ENCODE assay signal across 20 cellular contexts in the genomic region with DNA sequence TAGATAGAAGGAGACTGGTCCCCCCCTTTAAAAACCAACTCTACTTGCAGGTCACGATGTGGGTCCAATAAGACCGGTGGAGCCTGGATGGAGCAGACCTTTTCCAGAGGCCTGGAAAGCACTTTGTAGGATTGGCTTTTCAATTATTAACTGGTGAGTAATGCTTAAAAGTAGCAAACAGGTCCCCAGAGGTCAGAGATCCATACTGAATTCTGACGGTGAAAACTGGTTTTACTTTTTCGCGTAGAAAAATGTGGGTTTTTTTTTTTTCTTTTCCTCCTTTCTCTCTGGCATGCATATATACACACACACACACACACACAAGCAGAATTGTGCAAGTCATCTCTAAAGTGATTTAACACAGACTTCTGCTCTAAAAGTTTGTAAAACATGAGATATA.
DNase-seq lines count a peak whose midpoint lies in the region; ATAC-seq and TF ChIP-seq lines count a peak whose summit lies in the region.
"Had no signal": no experiment of that assay in that cellular context is flagged by ENCODE, and none has a peak within 500 bp of the region (broad histone marks: within the 10 kb centered on the region; RNA-seq: fewer than 3 reads in every experiment).

No MANE protein-coding gene starts in this region.

- no peak overlapping the region for H3K4ac ChIP-seq in neuronal stem cell (ENCODE audit: low read length)

- WGBS in body of pancreas, 2 donors, result 62 to 63% methylated on average over 5 of the region's 5 CpGs
- WGBS in neuronal stem cell (ENCODE audit: extremely low coverage in 2 of 2, insufficient read length in 2 of 2, insufficient replicate concordance in 1 of 2), 2 donors, result no CpG with 5 or more reads among the region's 5 CpGs

- ATAC-seq in body of pancreas, result peak; percentile 75
- ATAC-seq: Panc1 had no signal

- no peak for TF ChIP-seq POLR2A in body of pancreas (IDR thresholded peaks at IDR 0.05)

- H4K91ac ChIP-seq in neuronal stem cell (ENCODE audit: low read depth, low read length, poor library complexity), result no peak overlapping the region

- no peak overlapping the region for H4K8ac ChIP-seq in neuronal stem cell (ENCODE audit: low read depth, low read length)

- DNase-seq in HK-2 (ENCODE audit: unreplicated experiment) (peak; percentile 54), body of pancreas (no peak), kidney tubule cell (ENCODE audit: low spot score) (peak; percentile 88), renal cortical epithelial cell (ENCODE audit: low read depth) (peak; percentile 97), NCI-H1694 treated with DMSO at 0.1 percent for 48 hours (lab: John Stamatoyannopoulos, UW) (no peak), NCI-H128 (lab: John Stamatoyannopoulos, UW; ENCODE audit: unreplicated experiment) (no peak), neuronal stem cell (ENCODE audit: low spot score) (no peak), 8988T (no peak)
- DNase-seq: activated CD4-positive, alpha-beta T cell treated with anti-CD3 and anti-CD28 coated beads, Interleukin-2, amount 10 ng/mL, durations not matched to agents 24 days and 14 days; activated CD8-positive, alpha-beta memory T cell treated with anti-CD3 and anti-CD28 coated beads, Interleukin-2, amount 50 U/mL, for 48 hours; cortex of kidney; KBM-7; NCI-H1436; NCI-H2171 treated with DMSO at 0.1 percent for 48 hours; stimulated activated CD4-positive, alpha-beta T cell treated with anti-CD3 and anti-CD28 coated beads, Interleukin-4, amount 100 ng/mL, for 1 hour; substantia nigra had no signal

- H3K27me3 ChIP-seq in body of pancreas (no peaks in the 10 kb centered on the region), neuronal stem cell (ENCODE audit: control insufficient read depth in 3 of 3, insufficient read depth in 3 of 3, low read depth in 1 of 3, low read length in 3 of 3) (no peaks in the 10 kb centered on the region)
- H3K27me3 ChIP-seq: ascending aorta, neutrophil had no signal

- H2BK5ac ChIP-seq in neuronal stem cell (ENCODE audit: low read length), result no peak overlapping the region

- no peak overlapping the region for H2BK12ac ChIP-seq in neuronal stem cell (ENCODE audit: low read length)

- no peak for TF ChIP-seq CTCF in body of pancreas (IDR thresholded peaks at IDR 0.05)

- H3K14ac ChIP-seq in neuronal stem cell (ENCODE audit: low read length), result no peak overlapping the region

- H3K9me3 ChIP-seq in body of pancreas, result no peaks in the 10 kb centered on the region
- no peaks in the 10 kb centered on the region for H3K9me3 ChIP-seq in neuronal stem cell (replicated peaks in 1 of 2; ENCODE audit: control insufficient read depth in 2 of 2, insufficient read depth in 1 of 2, low read depth in 1 of 2, low read length in 2 of 2)
- H3K9me3 ChIP-seq: ascending aorta, neutrophil had no signal

- H3K4me3 ChIP-seq in body of pancreas, result no peak overlapping the region
- H3K4me3 ChIP-seq in neuronal stem cell (ENCODE audit: low read length in 2 of 2), result no peak overlapping the region
- H3K4me3 ChIP-seq: ascending aorta had no signal

- no peak overlapping the region for H2BK120ac ChIP-seq in neuronal stem cell (ENCODE audit: low read depth, low read length)

- H3K23ac ChIP-seq in neuronal stem cell (ENCODE audit: low read depth, low read length, poor library complexity), result no peak overlapping the region

- intact Hi-C loops in body of pancreas (cut with DNase I), result no loop called here

- no peak overlapping the region for H2AK5ac ChIP-seq in neuronal stem cell (ENCODE audit: low read depth, low read length)

- no peaks in the 10 kb centered on the region for H3K4me1 ChIP-seq in body of pancreas
- H3K4me1 ChIP-seq in neuronal stem cell (ENCODE audit: control insufficient read depth in 2 of 2, insufficient read depth in 1 of 2, low read depth in 1 of 2, low read length in 2 of 2), result peaks cover 1 to 9% of the 10 kb centered on the region in 2 donors
- H3K4me1 ChIP-seq: ascending aorta had no signal

- no peak overlapping the region for H2AFZ ChIP-seq in neuronal stem cell (ENCODE audit: low read length)

- no peaks in the 10 kb centered on the region for H3K79me1 ChIP-seq in neuronal stem cell (ENCODE audit: low read depth, low read length)

- H3K36me3 ChIP-seq in body of pancreas (replicated peaks in 1 of 2; ENCODE audit: insufficient read depth in 1 of 2, low read depth in 2 of 2), result no peaks in the 10 kb centered on the region
- H3K36me3 ChIP-seq in neuronal stem cell (replicated peaks in 1 of 2; ENCODE audit: control insufficient read depth in 2 of 2, insufficient read depth in 2 of 2, low read length in 2 of 2), result peaks cover 2 to 70% of the 10 kb centered on the region in 2 donors

- H3K18ac ChIP-seq in neuronal stem cell (ENCODE audit: low read length), result no peak overlapping the region

- H3K4me2 ChIP-seq in neuronal stem cell (ENCODE audit: insufficient read depth, low read length, poor library complexity, severe bottlenecking), result no peak overlapping the region

- H2BK15ac ChIP-seq in neuronal stem cell (ENCODE audit: low read length), result no peak overlapping the region

- no peak overlapping the region for H3K9ac ChIP-seq in neuronal stem cell (ENCODE audit: low read depth, low read length, poor library complexity)

- peak overlapping the region in 3 of 4 donors; percentile 13 to 38 (median 36) for H3K27ac ChIP-seq in body of pancreas
- H3K27ac ChIP-seq in neuronal stem cell (replicated peaks; ENCODE audit: low read length), result no peak overlapping the region
- H3K27ac ChIP-seq: ascending aorta, epithelial cell of prostate, neutrophil had no signal

Comparison
In these comparisons a context has a peak if more than half of its experiments do, and no peak if none do; other contexts are left out.
1. DNase-seq: peak in HK-2 (single experiment), kidney tubule cell (single experiment) and renal cortical epithelial cell (single experiment); none in body of pancreas (0 of 4), NCI-H1694 treated with DMSO at 0.1 percent for 48 hours (single experiment), NCI-H128 (single experiment), neuronal stem cell (single experiment) and 8988T (single experiment).